Comparison of ENCODE assay signal across 19 cellular contexts in the genomic region with DNA sequence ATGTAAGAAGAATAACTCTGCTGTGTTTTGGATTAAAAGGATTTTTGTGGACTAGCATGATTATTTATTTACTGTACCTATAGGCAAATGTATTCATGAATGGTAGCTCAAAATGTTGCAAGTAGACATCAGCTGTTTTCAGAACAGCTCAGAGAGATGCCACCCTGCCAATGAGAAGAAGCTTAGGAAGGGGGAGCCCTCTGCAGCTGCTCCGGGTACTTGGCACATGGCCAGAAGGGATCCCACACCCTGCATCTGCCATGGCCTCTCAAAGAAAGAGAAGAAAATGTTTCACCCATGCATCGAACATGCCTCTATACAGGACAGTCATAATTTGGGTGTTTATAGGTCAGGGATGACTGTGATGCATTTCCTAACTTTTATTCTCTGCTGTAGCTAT. TPM values are rescaled to one million over a fixed set of nuclear protein-coding genes. Genes with fewer than 3 reads are reported as not detected.
DNase-seq lines count a peak whose midpoint lies in the region; ATAC-seq and TF ChIP-seq lines count a peak whose summit lies in the region.
"Had no signal": no experiment of that assay in that cellular context is flagged by ENCODE, and none has a peak within 500 bp of the region (broad histone marks: within the 10 kb centered on the region; RNA-seq: fewer than 3 reads in every experiment).

No MANE protein-coding gene starts in this region.

- H3K36me3 Mint-ChIP-seq in chondrocyte (ENCODE audit: low read depth), result no peaks in the 10 kb centered on the region
- no peaks in the 10 kb centered on the region for H3K36me3 Mint-ChIP-seq in nephron progenitor cell (ENCODE audit: low read depth)
- H3K36me3 Mint-ChIP-seq: CD4-positive, CD25-positive, alpha-beta regulatory T cell; naive thymus-derived CD4-positive, alpha-beta T cell; stimulated activated naive B cell treated with anti-CD40 and anti-IgM and Interleukin-4, amounts not matched to agents 10 μg/mL and 1 μg/mL and 100 μg/mL, for 72 hours; type B pancreatic cell had no signal

- peak; percentile 6 for DNase-seq in NCI-H2107 treated with DMSO at 0.1 percent for 48 hours (lab: John Stamatoyannopoulos, UW; ENCODE audit: unreplicated experiment)
- DNase-seq in NCI-H2107 (lab: John Stamatoyannopoulos, UW), result no peak
- peak; percentile 9 to 48 for DNase-seq in NCI-H526 (lab: John Stamatoyannopoulos, UW)
- peak; percentile 22 to 88 (median 66) for DNase-seq in head of caudate nucleus
- DNase-seq in skeletal muscle cell (ENCODE audit: low read depth), result peak; percentile 16
- DNase-seq in chondrocyte (ENCODE audit: low spot score), result no peak
- no peak for DNase-seq in nephron progenitor cell
- DNase-seq: activated CD4-positive, alpha-beta T cell treated with anti-CD3 and anti-CD28 coated beads, Interleukin-2, amount 10 ng/mL, durations not matched to agents 24 days and 14 days; activated naive CD4-positive, alpha-beta T cell treated with anti-CD3 and anti-CD28 coated beads, Interleukin-2, amount 50 U/mL, for 16 hours; CD4-positive, CD25-positive, alpha-beta regulatory T cell; gastrocnemius medialis; GOT3; naive thymus-derived CD4-positive, alpha-beta T cell; NCI-H2227 treated with DMSO at 0.1 percent for 48 hours; psoas muscle; stimulated activated naive B cell treated with anti-CD40 and anti-IgM and Interleukin-4, amounts not matched to agents 10 μg/mL and 1 μg/mL and 100 μg/mL, for 72 hours had no signal

- H3K4me3 Mint-ChIP-seq in chondrocyte (ENCODE audit: unreplicated experiment) (no peak overlapping the region), nephron progenitor cell (no peak overlapping the region)
- H3K4me3 Mint-ChIP-seq: activated CD4-positive, alpha-beta T cell treated with anti-CD3 and anti-CD28 coated beads, Interleukin-2, amount 10 ng/mL, durations not matched to agents 24 days and 14 days; CD4-positive, CD25-positive, alpha-beta regulatory T cell; naive thymus-derived CD4-positive, alpha-beta T cell; stimulated activated naive B cell treated with anti-CD40 and anti-IgM and Interleukin-4, amounts not matched to agents 10 μg/mL and 1 μg/mL and 100 μg/mL, for 72 hours; type B pancreatic cell had no signal

- intact Hi-C loops in head of caudate nucleus (cut with DNase I), result no loop called here

- TF ChIP-seq CTCF in chondrocyte (IDR thresholded peaks at IDR 0.05) (no peak), nephron progenitor cell (IDR thresholded peaks at IDR 0.05) (no peak)

- H3K4me1 Mint-ChIP-seq in chondrocyte (ENCODE audit: low read depth) (peaks cover 14% of the 10 kb centered on the region), nephron progenitor cell (no peaks in the 10 kb centered on the region)

- ATAC-seq in GM19463 (IDR thresholded peaks at IDR 0.05; ENCODE audit: unreplicated experiment), result no peak
- ATAC-seq: gastrocnemius medialis; naive thymus-derived CD4-positive, alpha-beta T cell; Panc1; psoas muscle; stimulated activated naive B cell treated with anti-CD40 and anti-IgM and Interleukin-4, amounts not matched to agents 10 μg/mL and 1 μg/mL and 100 μg/mL, for 72 hours had no signal

- H3K27me3 Mint-ChIP-seq in chondrocyte (ENCODE audit: low read depth), result no peaks in the 10 kb centered on the region
- no peaks in the 10 kb centered on the region for H3K27me3 Mint-ChIP-seq in nephron progenitor cell (ENCODE audit: low read depth, poor library complexity)
- H3K27me3 Mint-ChIP-seq: type B pancreatic cell had no signal

- H3K27ac Mint-ChIP-seq in chondrocyte (ENCODE audit: unreplicated experiment) (no peak overlapping the region), nephron progenitor cell (no peak overlapping the region)
- H3K27ac Mint-ChIP-seq: activated CD4-positive, alpha-beta T cell treated with anti-CD3 and anti-CD28 coated beads, Interleukin-2, amount 10 ng/mL, durations not matched to agents 24 days and 14 days; CD4-positive, CD25-positive, alpha-beta regulatory T cell; naive thymus-derived CD4-positive, alpha-beta T cell; stimulated activated naive B cell treated with anti-CD40 and anti-IgM and Interleukin-4, amounts not matched to agents 10 μg/mL and 1 μg/mL and 100 μg/mL, for 72 hours; type B pancreatic cell had no signal

- H3K4me3 ChIP-seq in skeletal muscle cell (ENCODE audit: low read depth, low read length), result no peak overlapping the region
- H3K4me3 ChIP-seq: gastrocnemius medialis, psoas muscle had no signal

- H3K9me3 Mint-ChIP-seq in chondrocyte (ENCODE audit: low read depth) (no peaks in the 10 kb centered on the region), nephron progenitor cell (no peaks in the 10 kb centered on the region)
- H3K9me3 Mint-ChIP-seq: stimulated activated naive B cell treated with anti-CD40 and anti-IgM and Interleukin-4, amounts not matched to agents 10 μg/mL and 1 μg/mL and 100 μg/mL, for 72 hours had no signal

RNA-seq across cellular contexts. Expression of a gene that starts 30.5 kb away (rescaled TPM):
- total RNA-seq in chondrocyte, result 40.1 to 65.1 TPM (median 41.3 TPM) in 3 replicates

Comparison
In these comparisons a context has a peak if more than half of its experiments do, and no peak if none do; other contexts are left out.
1. DNase-seq: peak in NCI-H2107 treated with DMSO at 0.1 percent for 48 hours (single experiment), NCI-H526 (2 of 2), head of caudate nucleus (42 of 42) and skeletal muscle cell (single experiment); none in NCI-H2107 (single experiment), chondrocyte (single experiment) and nephron progenitor cell (single experiment).